17 cellular contexts compared by ENCODE assay signal in the genomic region with DNA sequence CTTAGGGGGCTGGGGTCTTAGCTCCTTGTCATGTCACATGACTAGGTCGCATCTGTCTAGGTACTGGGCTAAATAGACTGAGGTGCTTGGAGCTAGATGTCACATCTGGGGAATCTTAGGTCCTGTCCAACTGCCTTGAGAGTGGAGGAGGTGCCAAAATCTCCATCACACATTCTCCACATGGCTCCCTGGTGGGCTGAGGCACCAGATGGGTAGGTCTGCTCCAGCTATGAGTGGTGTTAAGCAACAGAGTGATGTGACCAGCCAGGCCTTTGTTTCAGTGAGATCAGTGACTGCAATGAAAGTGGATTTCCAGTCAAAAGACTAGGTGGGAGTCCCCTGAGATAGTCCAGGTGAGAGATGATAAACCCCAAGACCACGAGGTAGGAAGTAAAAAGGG.
"Had no signal": no experiment of that assay in that cellular context is flagged by ENCODE, and none has a peak within 500 bp of the region (broad histone marks: within the 10 kb centered on the region; RNA-seq: fewer than 3 reads in every experiment).

No MANE protein-coding gene starts in this region.

- H3K4me3 ChIP-seq: breast epithelium, neural progenitor cell, ovary, sigmoid colon, SK-N-MC, thyroid gland had no signal

- DNase-seq: activated CD4-positive, alpha-beta T cell treated with anti-CD3 and anti-CD28 coated beads for 48 hours; activated CD8-positive, alpha-beta memory T cell treated with anti-CD3 and anti-CD28 coated beads for 24 hours; activated CD8-positive, alpha-beta memory T cell treated with anti-CD3 and anti-CD28 coated beads, Interleukin-2, amount 50 U/mL, for 48 hours; activated effector memory CD4-positive, alpha-beta T cell treated with anti-CD3 and anti-CD28 coated beads, Interleukin-2, amount 50 U/mL, for 16 hours; activated T-cell treated with anti-CD3 and anti-CD28 coated beads, Interleukin-2, amount 50 U/mL, for 48 hours; endodermal cell; mesendoderm; naive thymus-derived CD4-positive, alpha-beta T cell; ovary; sigmoid colon; stimulated activated naive B cell treated with anti-CD40 and anti-IgM and Interleukin-4, amounts not matched to agents 10 μg/mL and 1 μg/mL and 100 μg/mL, for 72 hours; thyroid gland had no signal

- H3K9me3 ChIP-seq: breast epithelium, ovary, sigmoid colon, thyroid gland had no signal

- H3K36me3 ChIP-seq: breast epithelium, neural progenitor cell, ovary, sigmoid colon, thyroid gland had no signal

- ATAC-seq: naive thymus-derived CD4-positive, alpha-beta T cell; stimulated activated naive B cell treated with anti-CD40 and anti-IgM and Interleukin-4, amounts not matched to agents 10 μg/mL and 1 μg/mL and 100 μg/mL, for 72 hours; WTC11 had no signal

- H3K27me3 ChIP-seq: breast epithelium, neural progenitor cell, ovary, sigmoid colon, thyroid gland had no signal

- H3K9ac ChIP-seq: neural progenitor cell had no signal

- H3K27ac ChIP-seq: breast epithelium, epithelial cell of prostate, neural progenitor cell, ovary, SK-N-MC, thyroid gland had no signal

- H3K4me1 ChIP-seq: breast epithelium, sigmoid colon, thyroid gland had no signal
